In the genomic region with DNA sequence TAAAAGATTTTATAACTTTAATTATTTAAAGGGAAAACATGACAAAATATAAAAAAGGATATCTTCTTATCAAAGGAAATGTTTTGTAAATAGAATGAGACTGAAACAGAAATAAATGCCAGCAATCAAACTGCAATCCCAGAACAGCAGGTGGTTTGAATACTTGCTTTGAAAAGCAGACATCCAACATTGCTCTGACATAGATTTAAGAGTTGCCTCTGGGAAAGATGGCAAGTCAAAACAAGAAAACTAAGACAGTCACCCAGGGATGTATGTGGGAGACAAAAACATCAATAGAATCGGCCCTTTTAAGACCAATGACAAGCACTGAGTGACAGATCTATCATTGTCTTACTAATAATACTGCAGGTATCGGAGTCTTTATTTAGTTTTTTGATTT, we compare ENCODE assay signal across 17 cellular contexts.
"Had no signal": no experiment of that assay in that cellular context is flagged by ENCODE, and none has a peak within 500 bp of the region (broad histone marks: within the 10 kb centered on the region; RNA-seq: fewer than 3 reads in every experiment).

No MANE protein-coding gene starts in this region.

- H3K27me3 ChIP-seq: esophagus muscularis mucosa, gastrocnemius medialis, heart right ventricle, spleen, tibial nerve, upper lobe of right lung, vagina had no signal

- H3K27ac ChIP-seq: epithelial cell of prostate, esophagus muscularis mucosa, gastrocnemius medialis, heart right ventricle, spleen, tibial nerve, upper lobe of right lung, vagina had no signal

- H3K36me3 ChIP-seq: esophagus muscularis mucosa, gastrocnemius medialis, heart right ventricle, spleen, tibial nerve, upper lobe of right lung, vagina had no signal

- H3K4me1 ChIP-seq: esophagus muscularis mucosa, gastrocnemius medialis, heart right ventricle, spleen, tibial nerve, upper lobe of right lung, vagina had no signal

- H3K4me3 ChIP-seq: esophagus muscularis mucosa, gastrocnemius medialis, heart right ventricle, mucosa of descending colon, spleen, tibial nerve, upper lobe of right lung, vagina had no signal

- H3K9me3 ChIP-seq: esophagus muscularis mucosa, gastrocnemius medialis, heart right ventricle, mucosa of descending colon, tibial nerve, upper lobe of right lung, vagina had no signal

- DNase-seq: effector memory CD4-positive, alpha-beta T cell; gastrocnemius medialis; heart right ventricle; islet precursor cell; mammary epithelial cell; mucosa of descending colon; naive thymus-derived CD8-positive, alpha-beta T cell; posterior cingulate gyrus; spleen; stimulated activated CD4-positive, alpha-beta T cell treated with anti-CD3 and anti-CD28 coated beads, Interleukin-15, amount 100 ng/mL, for 24 hours; stimulated activated CD4-positive, alpha-beta T cell treated with anti-CD3 and anti-CD28 coated beads, Interleukin-1b, Interleukin-23, amount 100 ng/mL, for 48 hours; stimulated activated CD4-positive, alpha-beta T cell treated with anti-CD3 and anti-CD28 coated beads, Interleukin-4, amount 100 ng/mL, for 24 hours; upper lobe of right lung had no signal
